14 cellular contexts compared by ENCODE assay signal in genomic region chr3:134652409-134652831, GRCh38. TPM values are rescaled to one million over a fixed set of nuclear protein-coding genes. Genes with fewer than 3 reads are reported as not detected.
DNase-seq lines count a peak whose midpoint lies in the region; ATAC-seq and TF ChIP-seq lines count a peak whose summit lies in the region.
"Had no signal": no experiment of that assay in that cellular context is flagged by ENCODE, and none has a peak within 500 bp of the region (broad histone marks: within the 10 kb centered on the region; RNA-seq: fewer than 3 reads in every experiment).

No MANE protein-coding gene starts in this region.

- no peak for TF ChIP-seq CTCF in sigmoid colon (IDR thresholded peaks at IDR 0.05)

- intact Hi-C loops in sigmoid colon (cut with DNase I), result loop anchor here (5.0 kb wide), 1 partner anchor 50 kb away; no protein-coding TSS in a partner anchor

- H3K27ac ChIP-seq in sigmoid colon, result peak overlapping the region; percentile 79 to 84 (median 80)
- H3K27ac ChIP-seq: VCaP had no signal

- ATAC-seq in GM21786 (IDR thresholded peaks at IDR 0.05; ENCODE audit: unreplicated experiment) (no peak), GM18511 (IDR thresholded peaks at IDR 0.05; ENCODE audit: unreplicated experiment) (no peak)
- ATAC-seq: activated T-cell treated with anti-CD3 and anti-CD28 coated beads, Interleukin-2, amount 50 U/mL, for 4 hours had no signal

- no peak for TF ChIP-seq POLR2A in sigmoid colon (IDR thresholded peaks at IDR 0.05)

- DNase-seq in DMS53 (lab: John Stamatoyannopoulos, UW) (peak; percentile 6), DMS53 treated with DMSO at 0.1 percent for 48 hours (lab: John Stamatoyannopoulos, UW; ENCODE audit: unreplicated experiment) (no peak), NCI-H1105 (lab: John Stamatoyannopoulos, UW) (peak; percentile 80), ecto neural progenitor cell (ENCODE audit: low spot score) (peak; percentile 30), sigmoid colon (no peak), Ammon's horn (ENCODE audit: low spot score) (no peak)
- DNase-seq: activated T-cell treated with anti-CD3 and anti-CD28 coated beads, Interleukin-2, amount 50 U/mL, for 4 hours; KG1; SIG-M5; small intestine; tibial artery had no signal

- H3K4me1 ChIP-seq in sigmoid colon, result peaks cover 0 to 31% (median 25%) of the 10 kb centered on the region in 4 donors

- 68 to 86% methylated on average over 7 of the region's 7 CpGs for WGBS in sigmoid colon, 2 donors

- no peak for TF ChIP-seq EP300 in sigmoid colon (IDR thresholded peaks at IDR 0.05)

- no peak overlapping the region for H3K4me3 ChIP-seq in sigmoid colon

- H3K36me3 ChIP-seq in sigmoid colon, result no peaks in the 10 kb centered on the region
- H3K36me3 ChIP-seq: tibial artery had no signal

- no peaks in the 10 kb centered on the region for H3K9me3 ChIP-seq in sigmoid colon
- H3K9me3 ChIP-seq: tibial artery had no signal

- H3K27me3 ChIP-seq in sigmoid colon, result no peaks in the 10 kb centered on the region
- H3K27me3 ChIP-seq: tibial artery had no signal

RNA-seq across cellular contexts. Expression of gene KY, which starts 1.6 kb away (rescaled TPM):
- 1 to 10 TPM; 1.3 to 3.9 (median 3.1) TPM for total RNA-seq in sigmoid colon
- under 1 TPM in 1 of 3 donors, not detected in 2; 0.13 TPM for polyA plus RNA-seq in sigmoid colon
- total RNA-seq: activated T-cell treated with anti-CD3 and anti-CD28 coated beads, Interleukin-2, amount 50 U/mL, for 4 hours had no signal

Comparison
In these comparisons a context has a peak if more than half of its experiments do, and no peak if none do; other contexts are left out.
1. DNase-seq: peak in DMS53 (single experiment), NCI-H1105 (single experiment) and ecto neural progenitor cell (single experiment); none in DMS53 treated with DMSO at 0.1 percent for 48 hours (single experiment), sigmoid colon (single experiment) and Ammon's horn (single experiment).